8 cellular contexts compared by ENCODE assay signal in genomic region chr2:160214461-160215055, GRCh38. TPM values are rescaled to one million over a fixed set of nuclear protein-coding genes. Genes with fewer than 3 reads are reported as not detected.
DNase-seq lines count a peak whose midpoint lies in the region; ATAC-seq and TF ChIP-seq lines count a peak whose summit lies in the region.

No MANE protein-coding gene starts in this region.

- H3K4me3 ChIP-seq in thyroid gland (replicated peaks in 1 of 3), result no peak overlapping the region

- intact Hi-C loops in activated CD4-positive, alpha-beta T cell treated with anti-CD3 and anti-CD28 coated beads for 36 hours (cut with DNase I, micrococcal nuclease), result no loop called here
- intact Hi-C loops in left cardiac atrium (cut with DNase I), result loop anchor here in 1 of 2 donors (5.0 kb wide), 1 partner anchor 53 kb away; no protein-coding TSS in a partner anchor
- intact Hi-C loops in thyroid gland (cut with DNase I), result no loop called here

- ATAC-seq in activated CD4-positive, alpha-beta T cell treated with anti-CD3 and anti-CD28 coated beads for 36 hours, result no peak
- ATAC-seq in SK-N-SH treated with all-trans-retinoic acid at 6 μM for 48 hours (peak; percentile 96), left cardiac atrium (peak; percentile 91 to 97), HG02763 (IDR thresholded peaks at IDR 0.05; ENCODE audit: unreplicated experiment) (no peak)

- H3K4me1 ChIP-seq in thyroid gland, result peaks cover 6 to 14% of the 10 kb centered on the region in 2 donors

- TF ChIP-seq POLR2A in thyroid gland (IDR thresholded peaks at IDR 0.05), result no peak

- H3K27ac Mint-ChIP-seq in activated CD4-positive, alpha-beta T cell treated with anti-CD3 and anti-CD28 coated beads for 36 hours, result no peak overlapping the region

- no peaks in the 10 kb centered on the region for H3K27me3 ChIP-seq in thyroid gland

- H3K36me3 ChIP-seq in thyroid gland, result no peaks in the 10 kb centered on the region

- WGBS in thyroid gland, 2 donors, result 26 to 31% methylated on average over 5 of the region's 5 CpGs

- no peaks in the 10 kb centered on the region for H3K9me3 ChIP-seq in thyroid gland

- peaks cover 8% of the 10 kb centered on the region for H3K27me3 Mint-ChIP-seq in activated CD4-positive, alpha-beta T cell treated with anti-CD3 and anti-CD28 coated beads for 36 hours

- H3K27ac ChIP-seq in thyroid gland, result peak overlapping the region in 1 of 3 donors; percentile 7

- CTCF ChIA-PET in activated CD4-positive, alpha-beta T cell treated with anti-CD3 and anti-CD28 coated beads for 36 hours (lab: Charles Lee), result no interaction called here

- peaks cover 17% of the 10 kb centered on the region for H3K4me1 Mint-ChIP-seq in activated CD4-positive, alpha-beta T cell treated with anti-CD3 and anti-CD28 coated beads for 36 hours

- no peak for TF ChIP-seq CTCF in thyroid gland (IDR thresholded peaks at IDR 0.05)

- H3K4me3 Mint-ChIP-seq in activated CD4-positive, alpha-beta T cell treated with anti-CD3 and anti-CD28 coated beads for 36 hours, result no peak overlapping the region

- POLR2A ChIA-PET in activated CD4-positive, alpha-beta T cell treated with anti-CD3 and anti-CD28 coated beads for 36 hours (lab: Charles Lee), result no interaction called here

- H3K9me3 Mint-ChIP-seq in activated CD4-positive, alpha-beta T cell treated with anti-CD3 and anti-CD28 coated beads for 36 hours (ENCODE audit: low read depth), result no peaks in the 10 kb centered on the region

- no peaks in the 10 kb centered on the region for H3K36me3 Mint-ChIP-seq in activated CD4-positive, alpha-beta T cell treated with anti-CD3 and anti-CD28 coated beads for 36 hours (ENCODE audit: low read depth)

- DNase-seq in activated CD4-positive, alpha-beta T cell treated with anti-CD3 and anti-CD28 coated beads for 36 hours, result peak; percentile 16
- no peak for DNase-seq in activated CD4-positive, alpha-beta T cell treated with anti-CD3 and anti-CD28 coated beads, Interleukin-2, amount 50 U/mL, for 4 hours
- DNase-seq in left cardiac atrium, result peak; percentile 54
- DNase-seq in thyroid gland, result peak; percentile 79 to 89
- no peak for DNase-seq in NCI-H748 (lab: John Stamatoyannopoulos, UW; ENCODE audit: unreplicated experiment)
- DNase-seq in NAMALWA (ENCODE audit: low spot score), result no peak

TF ChIP-seq in SK-N-SH treated with all-trans-retinoic acid at 6 μM for 48 hours, 23 proteins besides CTCF, POLR2A, EP300 and RAD21:
- TF ChIP-seq ZFP3 (CRISPR knock-in tag; IDR thresholded peaks at IDR 0.05) (0 out of 2 replicates have a peak, but pooled peaks have one; percentile 23), ZFP30 (CRISPR knock-in tag; IDR thresholded peaks at IDR 0.05) (no peak)
TF ChIP-seq in SK-N-SH treated with all-trans-retinoic acid at 6 μM for 48 hours: peak in this region for 1.

RNA-seq across cellular contexts. Expression of gene ITGB6, which starts 14.5 kb away (rescaled TPM):
- not detected for total RNA-seq in activated CD4-positive, alpha-beta T cell treated with anti-CD3 and anti-CD28 coated beads for 36 hours
- under 1 TPM; 0.77 to 0.86 TPM for total RNA-seq in left cardiac atrium
- 10 to 100 TPM; 11.1 to 17.2 (median 13.4) TPM for total RNA-seq in thyroid gland

Comparison
In these comparisons a context has a peak if more than half of its experiments do, and no peak if none do; other contexts are left out.
1. DNase-seq: peak in activated CD4-positive, alpha-beta T cell treated with anti-CD3 and anti-CD28 coated beads for 36 hours (single experiment), left cardiac atrium (single experiment) and thyroid gland (2 of 2); none in activated CD4-positive, alpha-beta T cell treated with anti-CD3 and anti-CD28 coated beads, Interleukin-2, amount 50 U/mL, for 4 hours (0 of 2), NCI-H748 (single experiment) and NAMALWA (single experiment).
2. ATAC-seq: peak in SK-N-SH treated with all-trans-retinoic acid at 6 μM for 48 hours (single experiment) and left cardiac atrium (2 of 2); none in activated CD4-positive, alpha-beta T cell treated with anti-CD3 and anti-CD28 coated beads for 36 hours (single experiment) and HG02763 (single experiment).
3. RNA of gene ITGB6, which starts 14.5 kb away (total RNA-seq): 11.1 to 17.2 TPM in thyroid gland; 0.77 to 0.86 TPM in left cardiac atrium and not detected in activated CD4-positive, alpha-beta T cell treated with anti-CD3 and anti-CD28 coated beads for 36 hours; every median in the first group is over 4 times any median in the second.